In genomic region chr5:90530736-90531487, GRCh38 we compare ENCODE assay signal across 8 cellular contexts. TPM values are rescaled to one million over a fixed set of nuclear protein-coding genes. Genes with fewer than 3 reads are reported as not detected.
DNase-seq lines count a peak whose midpoint lies in the region; ATAC-seq and TF ChIP-seq lines count a peak whose summit lies in the region.

No MANE protein-coding gene starts in this region.

- H2BK12ac ChIP-seq in H9 (ENCODE audit: insufficient read length, low read depth, low read length), result no peak overlapping the region
- H2BK12ac ChIP-seq in trophoblast cell (ENCODE audit: low read length), result no peak overlapping the region

- no peak overlapping the region for H3T11ph ChIP-seq in H9 (ENCODE audit: low read length)

- H3K79me2 ChIP-seq in H9 (ENCODE audit: insufficient read depth, low read length) (no peaks in the 10 kb centered on the region; the same call in 1 of the 2 replicates), trophoblast cell (ENCODE audit: control insufficient read depth, insufficient read depth, low read length, poor library complexity) (peaks cover 7% of the 10 kb centered on the region)

- intact Hi-C loops in esophagus squamous epithelium (cut with DNase I), result loop anchor here (10.0 kb wide), 1 partner anchor 96 kb away; no protein-coding TSS in a partner anchor

- H3K4me3 ChIP-seq in adipocyte (ENCODE audit: low read length), result peak overlapping the region; percentile 95
- peak overlapping the region; percentile 94 to 97 for H3K4me3 ChIP-seq in muscle layer of duodenum (ENCODE audit: low read depth in 1 of 2, low read length in 2 of 2)
- no peak overlapping the region for H3K4me3 ChIP-seq in trophoblast cell (ENCODE audit: low read depth, low read length)
- peak overlapping the region in 1 of 4 donors; percentile 87 for H3K4me3 ChIP-seq in esophagus squamous epithelium

- H2AFZ ChIP-seq in H9 (ENCODE audit: low read length) (no peak overlapping the region), trophoblast cell (ENCODE audit: insufficient read depth, low read length, poor library complexity) (no peak overlapping the region)

- no peak overlapping the region for H2BK120ac ChIP-seq in H9 (ENCODE audit: low read depth, low read length, poor library complexity, severe bottlenecking)
- H2BK120ac ChIP-seq in trophoblast cell (ENCODE audit: insufficient read depth, low read length, poor library complexity), result no peak overlapping the region

- ATAC-seq in GM19023 (IDR thresholded peaks at IDR 0.05; ENCODE audit: unreplicated experiment), result no peak
- ATAC-seq in GM18520 (IDR thresholded peaks at IDR 0.05; ENCODE audit: unreplicated experiment), result no peak

- no peak for TF ChIP-seq POLR2A in esophagus squamous epithelium (IDR thresholded peaks at IDR 0.05)

- TF ChIP-seq CTCF in 22Rv1 (IDR thresholded peaks at IDR 0.05) (no peak), H9 (conservative IDR thresholded peaks at IDR 0.05) (no peak), esophagus squamous epithelium (IDR thresholded peaks at IDR 0.05) (no peak)

- no peaks in the 10 kb centered on the region for H3K27me3 Mint-ChIP-seq in H9 (ENCODE audit: low read depth)

- H3K4ac ChIP-seq in H9 (ENCODE audit: low read depth, low read length) (no peak overlapping the region), trophoblast cell (ENCODE audit: low read depth, low read length) (no peak overlapping the region)

- no peak overlapping the region for H4K5ac ChIP-seq in H9 (ENCODE audit: insufficient read length, low read depth, low read length)

- H3K56ac ChIP-seq in H9 (ENCODE audit: insufficient read length, low read depth, low read length), result no peak overlapping the region

- no peak for DNase-seq in H9
- DNase-seq in adipocyte (ENCODE audit: low read depth), result no peak
- DNase-seq in trophoblast cell, result no peak
- DNase-seq in esophagus squamous epithelium (lab: John Stamatoyannopoulos, UW), result no peak

- H3K9me3 Mint-ChIP-seq in H9, result no peaks in the 10 kb centered on the region

- H2BK15ac ChIP-seq in H9 (ENCODE audit: low read depth, low read length), result no peak overlapping the region

- no peak overlapping the region for H4K12ac ChIP-seq in trophoblast cell (ENCODE audit: low read depth, low read length)

- no peak overlapping the region for H4K8ac ChIP-seq in H9 (replicated peaks; ENCODE audit: insufficient read length, low read depth, low read length)
- no peak overlapping the region for H4K8ac ChIP-seq in trophoblast cell (ENCODE audit: low read depth, low read length)

- no CpG with 5 or more reads among the region's 9 CpGs for WGBS in H9 (ENCODE audit: extremely low coverage, insufficient read length, low lambda C conversion rate)
- WGBS in trophoblast cell (ENCODE audit: extremely low coverage, insufficient coverage, insufficient read length), result no CpG with 5 or more reads among the region's 9 CpGs
- WGBS in esophagus squamous epithelium, 2 donors, result 34 to 44% methylated on average over 9 of the region's 9 CpGs

- peak overlapping the region; percentile 17 for H3K9ac ChIP-seq in H9 (ENCODE audit: extremely low read depth, insufficient read length, low read length)
- H3K9ac ChIP-seq in adipocyte (ENCODE audit: low read length), result peak overlapping the region; percentile 96
- H3K9ac ChIP-seq in trophoblast cell (ENCODE audit: low read length), result no peak overlapping the region

- no peaks in the 10 kb centered on the region for H4K20me1 ChIP-seq in H9 (ENCODE audit: control insufficient read depth, insufficient read depth, insufficient read length)

- no peak overlapping the region for H4K91ac ChIP-seq in H9 (ENCODE audit: insufficient read length, low read depth, low read length)
- H4K91ac ChIP-seq in trophoblast cell (ENCODE audit: low read depth, low read length), result no peak overlapping the region

- H3K14ac ChIP-seq in H9 (ENCODE audit: insufficient read depth, low read length), result no peak overlapping the region
- no peak overlapping the region for H3K14ac ChIP-seq in trophoblast cell (ENCODE audit: low read length)

- H2BK20ac ChIP-seq in H9 (ENCODE audit: low read depth, low read length, poor library complexity, severe bottlenecking), result no peak overlapping the region

- H3K4me1 Mint-ChIP-seq in H9, result peaks cover 26 to 35% of the 10 kb centered on the region in 2 experiments

- H3K36me3 ChIP-seq in adipocyte (ENCODE audit: control insufficient read depth, insufficient read depth, low read length, severe bottlenecking), result peaks cover 3% of the 10 kb centered on the region
- H3K36me3 ChIP-seq in muscle layer of duodenum (ENCODE audit: control insufficient read depth in 1 of 2, insufficient read depth in 2 of 2, low read length in 2 of 2), result no peaks in the 10 kb centered on the region
- no peaks in the 10 kb centered on the region for H3K36me3 ChIP-seq in trophoblast cell (ENCODE audit: control insufficient read depth in 1 of 2, insufficient read depth in 2 of 2, low read length in 2 of 2)
- H3K36me3 ChIP-seq in esophagus squamous epithelium, result no peaks in the 10 kb centered on the region

- H3K4me3 Mint-ChIP-seq in H9, result peak overlapping the region; percentile 93 to 96; a peak in 2 of 5 replicates

- H2BK5ac ChIP-seq in H9 (ENCODE audit: insufficient read length, low read length) (no peak overlapping the region), trophoblast cell (ENCODE audit: low read depth, low read length, poor library complexity) (no peak overlapping the region)

- H3K23ac ChIP-seq in H9 (ENCODE audit: insufficient read length, low read depth, low read length), result no peak overlapping the region
- H3K23ac ChIP-seq in trophoblast cell (ENCODE audit: low read length), result no peak overlapping the region

- no peak overlapping the region for H3K18ac ChIP-seq in H9 (ENCODE audit: insufficient read length, low read depth, low read length)
- H3K18ac ChIP-seq in trophoblast cell (ENCODE audit: low read length), result no peak overlapping the region

- H3K4me2 ChIP-seq in H9 (ENCODE audit: insufficient read depth, insufficient read length, low read length) (no peak overlapping the region), trophoblast cell (ENCODE audit: low read length) (no peak overlapping the region)

- H2AK5ac ChIP-seq in H9 (ENCODE audit: insufficient read length, low read length), result no peak overlapping the region
- H2AK5ac ChIP-seq in trophoblast cell (ENCODE audit: low read length), result no peak overlapping the region

- H3K4me1 ChIP-seq in H9 (ENCODE audit: insufficient read depth, low read length) (0 out of 2 replicates have a peak, but pooled peaks cover 2% of the 10 kb centered on the region), adipocyte (ENCODE audit: control insufficient read depth, insufficient read depth, low read length) (peaks cover 29% of the 10 kb centered on the region), muscle layer of duodenum (ENCODE audit: control insufficient read depth in 1 of 2, insufficient read depth in 2 of 2, low read length in 2 of 2) (peaks cover 0 to 20% of the 10 kb centered on the region in 2 donors), trophoblast cell (ENCODE audit: control insufficient read depth in 1 of 2, insufficient read depth in 2 of 2, low read length in 2 of 2) (no peaks in the 10 kb centered on the region), esophagus squamous epithelium (peaks cover 0 to 38% (median 20%) of the 10 kb centered on the region in 3 donors)

- H3K27ac ChIP-seq in 22Rv1 (peak overlapping the region; percentile 66), H9 (ENCODE audit: insufficient read length, low read depth, low read length) (no peak overlapping the region), muscle layer of duodenum (ENCODE audit: low read length) (no peak overlapping the region), trophoblast cell (ENCODE audit: low read depth, low read length) (no peak overlapping the region), esophagus squamous epithelium (peak overlapping the region in 1 of 4 donors; percentile 93)

- H3K9me3 ChIP-seq in H9 (ENCODE audit: control insufficient read depth, low read depth, low read length) (no peaks in the 10 kb centered on the region), adipocyte (ENCODE audit: control insufficient read depth, low read length) (no peaks in the 10 kb centered on the region), muscle layer of duodenum (ENCODE audit: control insufficient read depth in 1 of 2, low read length in 2 of 2) (no peaks in the 10 kb centered on the region), trophoblast cell (ENCODE audit: insufficient read depth, low read depth, low read length) (no peaks in the 10 kb centered on the region), esophagus squamous epithelium (no peaks in the 10 kb centered on the region)

- H3K23me2 ChIP-seq in H9 (ENCODE audit: insufficient read length, low read depth, low read length, poor library complexity, severe bottlenecking), result peaks cover 10% of the 10 kb centered on the region

- no peak overlapping the region for H3K27ac Mint-ChIP-seq in H9

- peaks cover 0 to 10% (median 0%) of the 10 kb centered on the region in 3 experiments; a peak in 1 of 7 replicates for H3K36me3 Mint-ChIP-seq in H9 (ENCODE audit: insufficient read depth in 1 of 3, low read depth in 3 of 3)

- H3K79me1 ChIP-seq in H9 (ENCODE audit: insufficient read depth, low read depth, low read length, poor library complexity, severe bottlenecking), result no peaks in the 10 kb centered on the region
- peaks cover 6% of the 10 kb centered on the region for H3K79me1 ChIP-seq in trophoblast cell (ENCODE audit: low read length)

- H3K27me3 ChIP-seq in H9 (ENCODE audit: insufficient read depth, low read length), result no peaks in the 10 kb centered on the region
- H3K27me3 ChIP-seq in adipocyte (replicated peaks; ENCODE audit: control insufficient read depth, insufficient read depth, low read length), result no peaks in the 10 kb centered on the region
- H3K27me3 ChIP-seq in muscle layer of duodenum (ENCODE audit: low read depth, low read length), result no peaks in the 10 kb centered on the region
- no peaks in the 10 kb centered on the region for H3K27me3 ChIP-seq in trophoblast cell (ENCODE audit: insufficient read depth, low read length)
- peaks cover 0 to 36% (median 0%) of the 10 kb centered on the region in 4 donors for H3K27me3 ChIP-seq in esophagus squamous epithelium

RNA-seq across cellular contexts. Expression of gene LYSMD3, which starts 1.5 kb away (rescaled TPM):
- total RNA-seq in H9 (2021), result 14.0 and 16.5 TPM in 2 replicates
- 16.5 and 17.6 TPM in 2 replicates for polyA plus RNA-seq in trophoblast cell (2013)
- 10 to 100 TPM in 3 of 4 donors, 1 to 10 TPM in 1; 8.3 to 17.0 (median 14.2) TPM for total RNA-seq in esophagus squamous epithelium

RNA-seq across cellular contexts. Expression of gene ADGRV1, which starts 27.7 kb away (rescaled TPM):
- total RNA-seq in H9 (2021) (55.4 and 64.8 TPM in 2 replicates), esophagus squamous epithelium (10 to 100 TPM in 1 of 4 donors, 1 to 10 TPM in 3; 1.9 to 14.1 (median 4.0) TPM)
- 4.5 and 4.7 TPM in 2 replicates for polyA plus RNA-seq in trophoblast cell (2013)

RNA-seq across cellular contexts. Expression of gene POLR3G, which starts 56.2 kb away (rescaled TPM):
- total RNA-seq in H9 (2021) (73.6 and 75.4 TPM in 2 replicates), esophagus squamous epithelium (1 to 10 TPM; 1.1 to 9.3 (median 6.4) TPM)
- 2.9 and 3.1 TPM in 2 replicates for polyA plus RNA-seq in trophoblast cell (2013)

RNA-seq across cellular contexts. Expression of gene MBLAC2, which starts 56.3 kb away (rescaled TPM):
- total RNA-seq in H9 (2021), result 4.7 and 4.9 TPM in 2 replicates
- 1.9 and 2.0 TPM in 2 replicates for polyA plus RNA-seq in trophoblast cell (2013)
- 10 to 100 TPM in 1 of 4 donors, 1 to 10 TPM in 3; 4.5 to 10.5 (median 6.5) TPM for total RNA-seq in esophagus squamous epithelium
